In the genomic region with DNA sequence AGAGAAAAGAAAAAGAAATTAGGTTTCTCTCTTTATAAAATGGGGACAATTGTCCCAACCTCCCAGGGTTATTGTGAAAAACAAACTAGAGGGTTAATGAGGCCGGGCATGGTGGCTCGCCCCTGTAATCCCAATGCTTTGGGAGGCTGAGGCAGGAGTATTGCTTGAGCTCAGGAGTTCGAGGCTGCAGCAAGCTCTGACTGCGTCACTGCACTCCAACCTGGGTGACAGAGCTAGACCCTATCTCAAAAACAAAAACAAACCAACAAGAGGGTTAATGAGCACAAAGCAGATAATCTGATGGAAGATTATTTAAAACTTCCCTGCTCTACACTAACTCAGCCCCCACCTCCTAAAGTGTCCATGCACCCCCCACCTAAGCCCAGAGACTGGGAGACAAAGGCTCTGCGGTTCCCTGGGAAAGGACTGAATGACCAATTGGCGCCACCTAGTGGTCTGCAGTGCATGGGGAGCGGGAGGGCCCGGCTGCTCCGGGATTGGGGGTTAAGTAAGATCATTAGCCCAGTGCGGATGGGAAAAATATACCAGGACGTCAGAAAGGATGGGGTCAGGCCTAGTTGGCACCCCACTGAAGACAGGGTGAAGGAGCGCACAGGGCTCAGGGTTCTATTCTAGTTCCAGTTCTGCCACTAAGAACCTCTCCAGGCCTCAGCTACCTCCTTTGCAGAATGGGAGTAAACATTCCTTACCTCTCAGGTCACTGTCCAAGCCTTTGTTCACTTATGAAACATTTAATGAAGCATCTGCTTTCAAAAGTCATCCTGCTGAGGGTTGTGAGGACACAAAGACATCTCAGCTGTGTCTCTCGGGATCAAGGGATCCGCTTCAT, we compare ENCODE assay signal across 8 cellular contexts. TPM values are rescaled to one million over a fixed set of nuclear protein-coding genes. Genes with fewer than 3 reads are reported as not detected.
DNase-seq lines count a peak whose midpoint lies in the region; ATAC-seq and TF ChIP-seq lines count a peak whose summit lies in the region.

No MANE protein-coding gene starts in this region.

- no peaks in the 10 kb centered on the region for H3K9me3 ChIP-seq in ES-I3 (ENCODE audit: control insufficient read depth, insufficient read depth, low read length)
- no peaks in the 10 kb centered on the region for H3K9me3 ChIP-seq in MG63
- H3K9me3 ChIP-seq in SJCRH30 (replicated peaks): no peaks in the 10 kb centered on the region
- no peaks in the 10 kb centered on the region for H3K9me3 ChIP-seq in osteoblast (ENCODE audit: low read depth, low read length)
- no peaks in the 10 kb centered on the region for H3K9me3 ChIP-seq in upper lobe of left lung

- TF ChIP-seq POLR2A in upper lobe of left lung (IDR thresholded peaks at IDR 0.05) (no peak), GM18505 (IDR thresholded peaks at IDR 0.05; ENCODE audit: borderline replicate concordance, extremely low read depth, insufficient read depth, insufficient read length) (no peak)

- no peaks in the 10 kb centered on the region for H3K36me3 ChIP-seq in ES-I3 (ENCODE audit: insufficient read depth, low read length)
- H3K36me3 ChIP-seq in MG63: no peaks in the 10 kb centered on the region
- H3K36me3 ChIP-seq in SJCRH30: no peaks in the 10 kb centered on the region
- H3K36me3 ChIP-seq in osteoblast (ENCODE audit: insufficient read depth, low read length): no peaks in the 10 kb centered on the region
- no peaks in the 10 kb centered on the region for H3K36me3 ChIP-seq in upper lobe of left lung

- WGBS in upper lobe of left lung, 2 donors: 33 to 38% methylated on average over 14 of the region's 14 CpGs

- H4K20me1 ChIP-seq in osteoblast (ENCODE audit: insufficient read depth, low read length): no peaks in the 10 kb centered on the region

- TF ChIP-seq CTCF in osteoblast (IDR thresholded peaks at IDR 0.05; ENCODE audit: extremely low read depth, low read depth, low read length): peak; percentile 92
- TF ChIP-seq CTCF in upper lobe of left lung (IDR thresholded peaks at IDR 0.05): peak; percentile 72 to 97 (median 86)

- H3K79me2 ChIP-seq in osteoblast (ENCODE audit: insufficient read depth, low read length): no peaks in the 10 kb centered on the region

- ATAC-seq in upper lobe of left lung (ENCODE audit: low FRiP score in 2 of 2): peak; percentile 75 to 93
- no peak for ATAC-seq in GM18505 (IDR thresholded peaks at IDR 0.05; ENCODE audit: unreplicated experiment)

- peak; percentile 64 for DNase-seq in MG63
- peak; percentile 75 to 89 for DNase-seq in SJCRH30
- DNase-seq in activated gamma-delta T cell treated with anti-CD3 and anti-CD28 coated beads, Interleukin-2, amount 50 U/mL, for 16 hours (ENCODE audit: low read depth): peak; percentile 31
- peak; percentile 73 for DNase-seq in glomerular visceral epithelial cell (ENCODE audit: extremely low spot score)
- peak; percentile 98 for DNase-seq in osteoblast (ENCODE audit: insufficient read length, low spot score, missing footprints)
- peak; percentile 71 to 84 for DNase-seq in upper lobe of left lung

- TF ChIP-seq EP300 in upper lobe of left lung (IDR thresholded peaks at IDR 0.05): no peak

- H3K4me1 ChIP-seq in ES-I3 (ENCODE audit: insufficient read depth, low read length) (peaks cover 46% of the 10 kb centered on the region), SJCRH30 (peaks cover 13% of the 10 kb centered on the region), osteoblast (ENCODE audit: insufficient read depth, low read length) (peaks cover 4% of the 10 kb centered on the region), upper lobe of left lung (no peaks in the 10 kb centered on the region)

- H3K4me2 ChIP-seq in osteoblast (ENCODE audit: insufficient read depth, low read length): no peak overlapping the region

- H3K4me3 ChIP-seq in MG63 (no peak overlapping the region), SJCRH30 (no peak overlapping the region), osteoblast (ENCODE audit: insufficient read depth, low read length) (no peak overlapping the region), upper lobe of left lung (no peak overlapping the region)

- H3K9ac ChIP-seq in ES-I3 (ENCODE audit: low read depth, low read length): peak overlapping the region; percentile 51

- H3K27ac ChIP-seq in SJCRH30 (no peak overlapping the region), osteoblast (ENCODE audit: low read depth, low read length) (no peak overlapping the region), upper lobe of left lung (no peak overlapping the region)

- H3K27me3 ChIP-seq in MG63 (no peaks in the 10 kb centered on the region), SJCRH30 (no peaks in the 10 kb centered on the region), osteoblast (ENCODE audit: insufficient read depth, low read length) (no peaks in the 10 kb centered on the region), upper lobe of left lung (no peaks in the 10 kb centered on the region)

- peak overlapping the region; percentile 23 for H2AFZ ChIP-seq in osteoblast (ENCODE audit: low read length)

RNA-seq across cellular contexts. Expression of a gene that starts 15.6 kb away (rescaled TPM):
- 8.1 and 8.5 TPM in 2 replicates for total RNA-seq in MG63 (2014; rRNA removed; shearing (Covaris generic); ENCODE audit: low replicate concordance)
- total RNA-seq in SJCRH30 (2014; rRNA removed; shearing (Covaris generic)): 21.6 and 22.3 TPM in 2 replicates
- total RNA-seq in osteoblast: 6.2 and 9.4 TPM in 2 replicates
- total RNA-seq in upper lobe of left lung: 1 to 10 TPM in 4 of 6 donors, under 1 TPM in 2; 0.61 to 6.2 (median 1.1) TPM

RNA-seq across cellular contexts. Expression of a gene that starts 31.8 kb away (rescaled TPM):
- 10.9 and 25.0 TPM in 2 replicates for total RNA-seq in MG63 (2014; rRNA removed; shearing (Covaris generic); ENCODE audit: low replicate concordance)
- 26.7 and 28.5 TPM in 2 replicates for total RNA-seq in SJCRH30 (2014; rRNA removed; shearing (Covaris generic))
- 38.3 and 41.6 TPM in 2 replicates for total RNA-seq in osteoblast
- total RNA-seq in upper lobe of left lung: 10 to 100 TPM; 21.9 to 83.0 (median 51.3) TPM

RNA-seq across cellular contexts. Expression of a gene that starts 34.5 kb away (rescaled TPM):
- total RNA-seq in MG63 (2014; rRNA removed; shearing (Covaris generic); ENCODE audit: low replicate concordance): not detected in 2 replicates
- 0.06 and 0.08 TPM in 2 replicates for total RNA-seq in SJCRH30 (2014; rRNA removed; shearing (Covaris generic))
- total RNA-seq in osteoblast (0.29 TPM in 1 of 2 replicates, not detected in the other), upper lobe of left lung (1 to 10 TPM; 1.2 to 3.6 (median 2.0) TPM)

Comparison
In these comparisons a context has a peak if more than half of its experiments do, and no peak if none do; other contexts are left out.
1. DNase-seq: peak in every context shown above with its lines; median percentile 98 in osteoblast; 82 in SJCRH30; 78 in upper lobe of left lung; 73 in glomerular visceral epithelial cell; 64 in MG63; 31 in activated gamma-delta T cell treated with anti-CD3 and anti-CD28 coated beads, Interleukin-2, amount 50 U/mL, for 16 hours.